15 cellular contexts compared by ENCODE assay signal in the genomic region with DNA sequence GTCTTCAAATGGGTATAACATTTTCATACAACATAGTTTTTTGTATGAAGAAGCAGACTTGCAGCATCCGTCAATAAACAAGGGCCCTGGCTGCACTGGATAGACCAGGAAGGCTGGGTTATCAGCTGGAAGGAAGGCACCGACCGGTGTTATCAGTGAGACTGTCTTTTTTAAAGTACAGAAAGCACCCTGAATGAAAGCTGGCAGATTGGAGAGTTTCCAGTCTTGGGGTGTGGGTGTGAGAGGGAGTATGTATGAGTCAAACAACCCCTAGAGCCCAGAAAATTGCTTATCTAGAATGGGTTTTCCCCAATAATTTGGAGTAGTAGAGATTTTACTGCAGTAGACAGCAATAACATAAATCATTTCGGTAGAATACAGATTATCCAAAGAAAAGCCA. TPM values are rescaled to one million over a fixed set of nuclear protein-coding genes. Genes with fewer than 3 reads are reported as not detected.
DNase-seq lines count a peak whose midpoint lies in the region; ATAC-seq, FAIRE-seq and TF ChIP-seq lines count a peak whose summit lies in the region.
"Had no signal": no experiment of that assay in that cellular context is flagged by ENCODE, and none has a peak within 500 bp of the region (broad histone marks: within the 10 kb centered on the region; RNA-seq: fewer than 3 reads in every experiment).

No MANE protein-coding gene starts in this region.

- no peaks in the 10 kb centered on the region for H3K36me3 ChIP-seq in right lobe of liver
- no peaks in the 10 kb centered on the region for H3K36me3 ChIP-seq in HepG2 (replicated peaks in 1 of 2; ENCODE audit: control insufficient read depth in 1 of 2, insufficient read depth in 2 of 2, low read length in 2 of 2)
- H3K36me3 ChIP-seq in thoracic aorta, result no peaks in the 10 kb centered on the region
- H3K36me3 ChIP-seq in thyroid gland, result no peaks in the 10 kb centered on the region
- H3K36me3 ChIP-seq: BE2C, breast epithelium had no signal

- H3K4me1 ChIP-seq in right lobe of liver (peaks cover 0 to 5% (median 0%) of the 10 kb centered on the region in 4 donors), HepG2 (ENCODE audit: insufficient read depth, low read length) (no peaks in the 10 kb centered on the region), thoracic aorta (ENCODE audit: control insufficient read depth in 1 of 2, low read depth in 2 of 2) (peaks cover 17 to 45% of the 10 kb centered on the region in 2 donors), thyroid gland (no peaks in the 10 kb centered on the region)
- H3K4me1 ChIP-seq: BE2C, breast epithelium had no signal

- TF ChIP-seq CTCF in right lobe of liver (IDR thresholded peaks at IDR 0.05), result no peak
- no peak for TF ChIP-seq CTCF in HepG2 (CRISPR knock-in tag; IDR thresholded peaks at IDR 0.05)
- no peak for TF ChIP-seq CTCF in thoracic aorta (IDR thresholded peaks at IDR 0.05)
- TF ChIP-seq CTCF in thyroid gland (IDR thresholded peaks at IDR 0.05), result no peak

- DNase-seq in right lobe of liver, result no peak
- no peak for DNase-seq in HepG2 (ENCODE audit: low spot score)
- no peak for DNase-seq in activated CD4-positive, alpha-beta memory T cell treated with anti-CD3 and anti-CD28 coated beads, Interleukin-2, amount 10 ng/mL, durations not matched to agents 7 days and 5 days
- no peak for DNase-seq in immature natural killer cell
- no peak for DNase-seq in thoracic aorta (ENCODE audit: low spot score)
- DNase-seq in NCI-H1436 treated with DMSO at 0.1 percent for 48 hours (lab: John Stamatoyannopoulos, UW), result no peak
- DNase-seq in thyroid gland, result no peak
- DNase-seq: activated B cell treated with CpG ODN at 0.5 μM for 24 hours, BE2C, GF-D8, small intestine had no signal

- peaks cover 50% of the 10 kb centered on the region for H3K4me1 Mint-ChIP-seq in activated CD4-positive, alpha-beta memory T cell treated with anti-CD3 and anti-CD28 coated beads, Interleukin-2, amount 10 ng/mL, durations not matched to agents 7 days and 5 days
- peaks cover 34 to 38% of the 10 kb centered on the region in 2 donors for H3K4me1 Mint-ChIP-seq in immature natural killer cell

- H3K9ac ChIP-seq in HepG2 (ENCODE audit: insufficient read depth, low read depth, low read length), result no peak overlapping the region

- TF ChIP-seq RAD21 in HepG2 (CRISPR knock-in tag; IDR thresholded peaks at IDR 0.05), result no peak

- no peaks in the 10 kb centered on the region for H3K79me2 ChIP-seq in HepG2 (ENCODE audit: insufficient read depth, low read length)

- TF ChIP-seq EP300 in HepG2 (IDR thresholded peaks at IDR 0.05; ENCODE audit: low read depth in 2 of 2, low read length in 2 of 2) (no peak), HepG2 (CRISPR knock-in tag; IDR thresholded peaks at IDR 0.05; ENCODE audit: borderline replicate concordance) (no peak)

- no peaks in the 10 kb centered on the region for H3K36me3 Mint-ChIP-seq in activated CD4-positive, alpha-beta memory T cell treated with anti-CD3 and anti-CD28 coated beads, Interleukin-2, amount 10 ng/mL, durations not matched to agents 7 days and 5 days (ENCODE audit: low read depth)
- H3K36me3 Mint-ChIP-seq in immature natural killer cell, result peaks cover 0 to 6% (median 3%) of the 10 kb centered on the region in 3 donors

- intact Hi-C loops in right lobe of liver (cut with DNase I) (no loop called here), HepG2 (cut with micrococcal nuclease; ENCODE audit: unreplicated experiment) (no loop called here), thyroid gland (cut with DNase I) (no loop called here)

- no peaks in the 10 kb centered on the region for H3K9me3 ChIP-seq in right lobe of liver
- no peaks in the 10 kb centered on the region for H3K9me3 ChIP-seq in HepG2 (ENCODE audit: low read length)
- no peaks in the 10 kb centered on the region for H3K9me3 ChIP-seq in thoracic aorta
- no peaks in the 10 kb centered on the region for H3K9me3 ChIP-seq in thyroid gland
- H3K9me3 ChIP-seq: BE2C, breast epithelium had no signal

- ATAC-seq in right lobe of liver, result peak in 3 of 4 donors; percentile 31 to 66 (median 39)
- no peak for ATAC-seq in HepG2
- ATAC-seq in thoracic aorta (ENCODE audit: insufficient number of reproducible peaks, low FRiP score, low read depth), result no peak
- ATAC-seq in GM21423 (IDR thresholded peaks at IDR 0.05; ENCODE audit: unreplicated experiment), result no peak

- POLR2A ChIA-PET in HepG2 (lab: Yijun Ruan, JAX), result no interaction called here
- POLR2A ChIA-PET in activated CD4-positive, alpha-beta memory T cell treated with anti-CD3 and anti-CD28 coated beads, Interleukin-2, amount 10 ng/mL, durations not matched to agents 7 days and 5 days (lab: Charles Lee), result interaction anchor here (0.6 to 2.6 kb wide), 11 partner anchors 13 to 123 kb away, joined by 3 to 53 read pairs (median 8); a partner anchor contains a TSS

- no peaks in the 10 kb centered on the region for H3K27me3 Mint-ChIP-seq in activated CD4-positive, alpha-beta memory T cell treated with anti-CD3 and anti-CD28 coated beads, Interleukin-2, amount 10 ng/mL, durations not matched to agents 7 days and 5 days
- H3K27me3 Mint-ChIP-seq in immature natural killer cell (ENCODE audit: low read depth in 3 of 3), result peaks cover 0 to 1% (median 0%) of the 10 kb centered on the region in 3 donors
- H3K27me3 Mint-ChIP-seq: activated B cell treated with CpG ODN at 0.5 μM for 24 hours had no signal

- H2AFZ ChIP-seq in HepG2 (ENCODE audit: low read length), result no peak overlapping the region

- CTCF ChIA-PET in HepG2 (lab: Yijun Ruan, JAX; ENCODE audit: low intra/inter-chr PET ratio, low total read pairs), result no interaction called here
- CTCF ChIA-PET in activated CD4-positive, alpha-beta memory T cell treated with anti-CD3 and anti-CD28 coated beads, Interleukin-2, amount 10 ng/mL, durations not matched to agents 7 days and 5 days (lab: Charles Lee), result interaction anchor here (0.7 to 2.6 kb wide), 9 partner anchors 9 to 124 kb away, joined by 3 to 51 read pairs (median 6); a partner anchor contains a TSS

- FAIRE-seq in HepG2 (lab: Jason Lieb, UNC), result no peak
- FAIRE-seq: H54, small intestine had no signal

- H4K20me1 ChIP-seq in HepG2 (ENCODE audit: insufficient read depth, low read length), result no peaks in the 10 kb centered on the region

- no peak overlapping the region for H3K4me3 Mint-ChIP-seq in activated CD4-positive, alpha-beta memory T cell treated with anti-CD3 and anti-CD28 coated beads, Interleukin-2, amount 10 ng/mL, durations not matched to agents 7 days and 5 days
- no peak overlapping the region for H3K4me3 Mint-ChIP-seq in immature natural killer cell
- H3K4me3 Mint-ChIP-seq: activated B cell treated with CpG ODN at 0.5 μM for 24 hours had no signal

- H3K4me2 ChIP-seq in HepG2 (ENCODE audit: low read depth, low read length), result no peak overlapping the region

- TF ChIP-seq POLR2A in right lobe of liver (IDR thresholded peaks at IDR 0.05) (no peak), HepG2 (IDR thresholded peaks at IDR 0.05; ENCODE audit: insufficient read depth in 1 of 2, low read depth in 2 of 2, low read length in 2 of 2) (no peak), thyroid gland (IDR thresholded peaks at IDR 0.05) (no peak)

- no peak overlapping the region for H3K27ac ChIP-seq in right lobe of liver
- no peak overlapping the region for H3K27ac ChIP-seq in HepG2 (ENCODE audit: extremely low read length, insufficient read depth, low read length)
- peak overlapping the region; percentile 54 to 63 for H3K27ac ChIP-seq in thoracic aorta
- no peak overlapping the region for H3K27ac ChIP-seq in thyroid gland
- H3K27ac ChIP-seq: breast epithelium had no signal

- BruUV-seq in HepG2 (replicated peaks; lab: Mats Ljungman, UMichigan), result no TSS peak

- H3K4me3 ChIP-seq in right lobe of liver (no peak overlapping the region), HepG2 (replicated peaks in 1 of 3; ENCODE audit: insufficient read depth in 1 of 3, low read depth in 2 of 3, low read length in 3 of 3) (no peak overlapping the region), thoracic aorta (no peak overlapping the region), thyroid gland (replicated peaks in 1 of 3) (no peak overlapping the region)
- H3K4me3 ChIP-seq: breast epithelium had no signal

- 61% methylated on average over 4 of the region's 4 CpGs for WGBS in right lobe of liver (ENCODE audit: insufficient coverage, low coverage, low lambda C conversion rate, missing lambda C conversion rate)
- WGBS in HepG2 (ENCODE audit: low lambda C conversion rate), result 6% methylated on average over 4 of the region's 4 CpGs
- 74 to 86% methylated on average over 4 of the region's 4 CpGs for WGBS in thyroid gland, 2 donors

- H3K27ac Mint-ChIP-seq in activated CD4-positive, alpha-beta memory T cell treated with anti-CD3 and anti-CD28 coated beads, Interleukin-2, amount 10 ng/mL, durations not matched to agents 7 days and 5 days, result peak overlapping the region; percentile 93
- H3K27ac Mint-ChIP-seq in immature natural killer cell, result peak overlapping the region in 5 of 6 donors; percentile 26 to 64 (median 31)
- H3K27ac Mint-ChIP-seq: activated B cell treated with CpG ODN at 0.5 μM for 24 hours had no signal

- H3K9me3 Mint-ChIP-seq in activated CD4-positive, alpha-beta memory T cell treated with anti-CD3 and anti-CD28 coated beads, Interleukin-2, amount 10 ng/mL, durations not matched to agents 7 days and 5 days, result no peaks in the 10 kb centered on the region
- H3K9me3 Mint-ChIP-seq in immature natural killer cell, result no peaks in the 10 kb centered on the region
- H3K9me3 Mint-ChIP-seq: activated B cell treated with CpG ODN at 0.5 μM for 24 hours had no signal

- H3K27me3 ChIP-seq in right lobe of liver, result no peaks in the 10 kb centered on the region
- peaks cover 0 to 8% of the 10 kb centered on the region in 2 experiments; a peak in 1 of 5 replicates for H3K27me3 ChIP-seq in HepG2 (ENCODE audit: control insufficient read depth in 1 of 2, insufficient read depth in 2 of 2, low read length in 2 of 2)
- H3K27me3 ChIP-seq in thoracic aorta (replicated peaks; ENCODE audit: insufficient read depth), result no peaks in the 10 kb centered on the region
- H3K27me3 ChIP-seq in thyroid gland, result no peaks in the 10 kb centered on the region
- H3K27me3 ChIP-seq: BE2C, breast epithelium had no signal

- in situ Hi-C loops in HepG2 (cut with HindIII; ENCODE audit: extremely low pct_ligation_motif_present, low pct_unique_long_range_greater_than_20kb), result no loop called here

RNA-seq across cellular contexts. Expression of a gene that starts 42.4 kb away (rescaled TPM):
- total RNA-seq in right lobe of liver, result under 1 TPM; 0.04 to 0.50 (median 0.14) TPM
- not detected in 2 replicates for total RNA-seq in HepG2 (2016; rRNA removed; fragmentation: Illumina TruSeq; extraction: Trizol)
- total RNA-seq in HepG2 (2016; cell fraction: cytosol; rRNA removed; fragmentation: Illumina TruSeq; extraction: Trizol; ENCODE audit: low read depth), result not detected in 2 replicates
- not detected in 2 replicates for total RNA-seq in HepG2 (2016; cell fraction: insoluble cytoplasmic fraction; rRNA removed; fragmentation: Illumina TruSeq; extraction: Trizol)
- not detected in 2 replicates for total RNA-seq in HepG2 (2016; cell fraction: membrane; rRNA removed; fragmentation: Illumina TruSeq; extraction: Trizol)
- not detected in 2 replicates for total RNA-seq in HepG2 (2016; cell fraction: nucleus; rRNA removed; fragmentation: Illumina TruSeq; extraction: Trizol)
- polyA plus RNA-seq in HepG2 (2011; rRNA removed), result not detected in 2 replicates
- polyA plus RNA-seq in HepG2 (2011; cell fraction: cytosol; rRNA removed), result 0.01 TPM in 1 of 2 replicates, not detected in the other
- not detected in 2 replicates for polyA plus RNA-seq in HepG2 (2011; cell fraction: nucleus; rRNA removed)
- polyA plus RNA-seq in HepG2 (2012), result not detected in 2 replicates
- polyA plus RNA-seq in HepG2 (2016; cell fraction: cytosol; fragmentation: Illumina TruSeq; extraction: Trizol; ENCODE audit: low read depth), result not detected in 2 replicates
- polyA plus RNA-seq in HepG2 (2016; cell fraction: insoluble cytoplasmic fraction; fragmentation: Illumina TruSeq; extraction: Trizol; ENCODE audit: low read depth), result not detected in 2 replicates
- polyA plus RNA-seq in HepG2 (2016; cell fraction: membrane; fragmentation: Illumina TruSeq; extraction: Trizol; ENCODE audit: low read depth), result not detected in 2 replicates
- not detected in 2 replicates for polyA plus RNA-seq in HepG2 (2016; cell fraction: nucleus; fragmentation: Illumina TruSeq; extraction: Trizol; ENCODE audit: insufficient read depth, low read depth)
- not detected in 2 replicates for polyA minus RNA-seq in HepG2 (2011; rRNA and poly(A)+ RNA removed; ENCODE audit: low replicate concordance)
- polyA minus RNA-seq in HepG2 (2011; cell fraction: cytosol; rRNA and poly(A)+ RNA removed), result not detected in 2 replicates
- polyA minus RNA-seq in HepG2 (2011; cell fraction: nucleus; rRNA and poly(A)+ RNA removed), result not detected in 2 replicates
- total RNA-seq in activated CD4-positive, alpha-beta memory T cell treated with anti-CD3 and anti-CD28 coated beads, Interleukin-2, amount 10 ng/mL, durations not matched to agents 7 days and 5 days, result under 1 TPM; 0.60 to 0.90 TPM
- polyA plus RNA-seq in immature natural killer cell, result under 1 TPM in 2 of 3 donors, not detected in 1; 0.08 to 0.32 TPM
- total RNA-seq in thoracic aorta, result under 1 TPM; 0.49 to 0.81 TPM
- total RNA-seq in thyroid gland, result 1 to 10 TPM in 1 of 4 donors, under 1 TPM in 3; 0.17 to 1.3 (median 0.32) TPM
- total RNA-seq: NCI-H460 had no signal

Comparison
In these comparisons a context has a peak if more than half of its experiments do, and no peak if none do; other contexts are left out.
1. ATAC-seq: peak in right lobe of liver (3 of 4); none in HepG2 (single experiment), thoracic aorta (single experiment) and GM21423 (single experiment).
2. H3K27ac ChIP-seq: peak in thoracic aorta (2 of 2); none in right lobe of liver (0 of 3), HepG2 (single experiment) and thyroid gland (0 of 3).